8 cellular contexts compared by ENCODE assay signal in the genomic region with DNA sequence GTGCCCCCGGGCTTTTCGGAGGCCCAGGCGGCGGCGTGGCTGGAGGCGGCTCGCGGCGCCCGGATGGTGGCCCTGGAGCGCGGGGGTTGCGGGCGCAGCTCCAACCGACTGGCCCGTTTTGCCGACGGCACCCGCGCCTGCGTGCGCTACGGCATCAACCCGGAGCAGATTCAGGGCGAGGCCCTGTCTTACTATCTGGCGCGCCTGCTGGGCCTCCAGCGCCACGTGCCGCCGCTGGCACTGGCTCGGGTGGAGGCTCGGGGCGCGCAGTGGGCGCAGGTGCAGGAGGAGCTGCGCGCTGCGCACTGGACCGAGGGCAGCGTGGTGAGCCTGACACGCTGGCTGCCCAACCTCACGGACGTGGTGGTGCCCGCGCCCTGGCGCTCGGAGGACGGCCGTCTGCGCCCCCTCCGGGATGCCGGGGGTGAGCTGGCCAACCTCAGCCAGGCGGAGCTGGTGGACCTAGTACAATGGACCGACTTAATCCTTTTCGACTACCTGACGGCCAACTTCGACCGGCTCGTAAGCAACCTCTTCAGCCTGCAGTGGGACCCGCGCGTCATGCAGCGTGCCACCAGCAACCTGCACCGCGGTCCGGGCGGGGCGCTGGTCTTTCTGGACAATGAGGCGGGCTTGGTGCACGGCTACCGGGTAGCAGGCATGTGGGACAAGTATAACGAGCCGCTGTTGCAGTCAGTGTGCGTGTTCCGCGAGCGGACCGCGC. TPM values are rescaled to one million over a fixed set of nuclear protein-coding genes. Genes with fewer than 3 reads are reported as not detected.
DNase-seq lines count a peak whose midpoint lies in the region; ATAC-seq and TF ChIP-seq lines count a peak whose summit lies in the region.

No MANE protein-coding gene starts in this region.

- DNase-seq in C1 segment of cervical spinal cord (lab: John Stamatoyannopoulos, UW): peak in 8 of 14 donors; percentile 8 to 76 (median 50)
- DNase-seq in RPMI8226: peak; percentile 69
- peak; percentile 40 to 63 (median 50) for DNase-seq in right lobe of liver
- peak; percentile 21 to 44 for DNase-seq in stimulated activated naive CD8-positive, alpha-beta T cell treated with anti-CD3 and anti-CD28 coated beads, Interleukin-15, amount 100 ng/mL, for 72 hours
- DNase-seq in middle frontal gyrus (ENCODE audit: extremely low spot score, low spot score): no peak

- H3K9me3 ChIP-seq in right lobe of liver: no peaks in the 10 kb centered on the region

- no peaks in the 10 kb centered on the region for H3K9me3 Mint-ChIP-seq in dendritic cell treated with granulocyte-macrophage colony-stimulating factor and Interleukin-4, amounts not matched to agents 40 ng/mL and 50 ng/mL, for 4 days
- H3K9me3 Mint-ChIP-seq in stimulated activated naive CD8-positive, alpha-beta T cell treated with anti-CD3 and anti-CD28 coated beads, Interleukin-15, amount 100 ng/mL, for 72 hours: no peaks in the 10 kb centered on the region

- TF ChIP-seq CTCF in right lobe of liver (IDR thresholded peaks at IDR 0.05): no peak

- H3K27ac ChIP-seq in right lobe of liver: peak overlapping the region in 2 of 3 donors; percentile 45 to 83

- TF ChIP-seq POLR2A in right lobe of liver (IDR thresholded peaks at IDR 0.05): no peak

- peak overlapping the region; percentile 56 for H3K4me3 Mint-ChIP-seq in dendritic cell treated with granulocyte-macrophage colony-stimulating factor and Interleukin-4, amounts not matched to agents 40 ng/mL and 50 ng/mL, for 4 days
- H3K4me3 Mint-ChIP-seq in stimulated activated naive CD8-positive, alpha-beta T cell treated with anti-CD3 and anti-CD28 coated beads, Interleukin-15, amount 100 ng/mL, for 72 hours: peak overlapping the region; percentile 64 to 76

- no peaks in the 10 kb centered on the region for H3K36me3 ChIP-seq in right lobe of liver

- H3K36me3 Mint-ChIP-seq in dendritic cell treated with granulocyte-macrophage colony-stimulating factor and Interleukin-4, amounts not matched to agents 40 ng/mL and 50 ng/mL, for 4 days (ENCODE audit: low read depth): no peaks in the 10 kb centered on the region

- intact Hi-C loops in dendritic cell treated with granulocyte-macrophage colony-stimulating factor and Interleukin-4, amounts not matched to agents 40 ng/mL and 50 ng/mL, for 4 days (cut with micrococcal nuclease): loop anchor here (5.0 kb wide), 1 partner anchor 438 kb away; no protein-coding TSS in a partner anchor
- intact Hi-C loops in right lobe of liver (cut with DNase I): loop anchor here (5.0 to 10.0 kb wide), 5 partner anchors 196 to 646 kb away; no protein-coding TSS in a partner anchor

- ATAC-seq in GM18867 (IDR thresholded peaks at IDR 0.05; ENCODE audit: unreplicated experiment): peak; percentile 29
- ATAC-seq in HG03108 (IDR thresholded peaks at IDR 0.05; ENCODE audit: unreplicated experiment): peak; percentile 18
- peak; percentile 10 to 65 (median 40) for ATAC-seq in right lobe of liver
- peak; percentile 65 for ATAC-seq in stimulated activated naive CD8-positive, alpha-beta T cell treated with anti-CD3 and anti-CD28 coated beads, Interleukin-15, amount 100 ng/mL, for 72 hours

- H3K27me3 ChIP-seq in right lobe of liver: peaks cover 0 to 5% of the 10 kb centered on the region in 2 donors

- whole genome bisulfite sequencing in right lobe of liver (ENCODE audit: insufficient coverage, low coverage, low lambda C conversion rate, missing lambda C conversion rate): 2% methylated on average over 10 of the region's 80 CpGs

- peak overlapping the region; percentile 39 to 60 (median 45) for H3K4me3 ChIP-seq in right lobe of liver

- H3K4me1 ChIP-seq in right lobe of liver: peaks cover 0 to 22% (median 4%) of the 10 kb centered on the region in 4 donors

- H3K27me3 Mint-ChIP-seq in dendritic cell treated with granulocyte-macrophage colony-stimulating factor and Interleukin-4, amounts not matched to agents 40 ng/mL and 50 ng/mL, for 4 days: peaks cover 70% of the 10 kb centered on the region
- H3K27me3 Mint-ChIP-seq in stimulated activated naive CD8-positive, alpha-beta T cell treated with anti-CD3 and anti-CD28 coated beads, Interleukin-15, amount 100 ng/mL, for 72 hours: peaks cover 84% of the 10 kb centered on the region

- H3K27ac Mint-ChIP-seq in dendritic cell treated with granulocyte-macrophage colony-stimulating factor and Interleukin-4, amounts not matched to agents 40 ng/mL and 50 ng/mL, for 4 days: no peak overlapping the region
- H3K27ac Mint-ChIP-seq in stimulated activated naive CD8-positive, alpha-beta T cell treated with anti-CD3 and anti-CD28 coated beads, Interleukin-15, amount 100 ng/mL, for 72 hours: no peak overlapping the region

- peaks cover 18% of the 10 kb centered on the region for H3K4me1 Mint-ChIP-seq in dendritic cell treated with granulocyte-macrophage colony-stimulating factor and Interleukin-4, amounts not matched to agents 40 ng/mL and 50 ng/mL, for 4 days (ENCODE audit: low read depth)
- H3K4me1 Mint-ChIP-seq in stimulated activated naive CD8-positive, alpha-beta T cell treated with anti-CD3 and anti-CD28 coated beads, Interleukin-15, amount 100 ng/mL, for 72 hours: peaks cover 17% of the 10 kb centered on the region

RNA-seq across cellular contexts. Expression of a gene that starts 0.9 kb away (rescaled TPM):
- total RNA-seq in right lobe of liver: 1 to 10 TPM in 5 of 6 experiments, under 1 TPM in 1; 0.79 to 4.2 (median 1.3) TPM

RNA-seq across cellular contexts. Expression of a gene that starts 43.4 kb away (rescaled TPM):
- 10 to 100 TPM; 13.9 to 37.1 (median 31.9) TPM for total RNA-seq in right lobe of liver
